In genomic region chr18:13051950-13052349, GRCh38 we compare ENCODE assay signal across 11 cellular contexts.
DNase-seq lines count a peak whose midpoint lies in the region; ATAC-seq and FAIRE-seq lines count a peak whose summit lies in the region.
"Had no signal": no experiment of that assay in that cellular context is flagged by ENCODE, and none has a peak within 500 bp of the region (broad histone marks: within the 10 kb centered on the region; RNA-seq: fewer than 3 reads in every experiment).

No MANE protein-coding gene starts in this region.

- POLR2A ChIA-PET in activated CD4-positive, alpha-beta memory T cell treated with anti-CD3 and anti-CD28 coated beads, Interleukin-2, amount 10 ng/mL, durations not matched to agents 7 days and 5 days (lab: Charles Lee), result interaction anchor here (0.9 to 2.1 kb wide), 2 partner anchors 12 to 61 kb away, joined by 3 to 4 read pairs; partner anchors contain the start of gene CEP192

- H3K36me3 Mint-ChIP-seq in activated naive CD4-positive, alpha-beta T cell treated with anti-CD3 and anti-CD28 coated beads, Interleukin-2, amount 10 ng/mL, durations not matched to agents 7 days and 5 days, result peaks cover 71% of the 10 kb centered on the region
- H3K36me3 Mint-ChIP-seq in activated CD4-positive, alpha-beta memory T cell treated with anti-CD3 and anti-CD28 coated beads, Interleukin-2, amount 10 ng/mL, durations not matched to agents 7 days and 5 days (ENCODE audit: low read depth), result peaks cover 79% of the 10 kb centered on the region

- H3K27me3 Mint-ChIP-seq in activated naive CD4-positive, alpha-beta T cell treated with anti-CD3 and anti-CD28 coated beads, Interleukin-2, amount 10 ng/mL, durations not matched to agents 7 days and 5 days, result no peaks in the 10 kb centered on the region
- no peaks in the 10 kb centered on the region for H3K27me3 Mint-ChIP-seq in activated CD4-positive, alpha-beta memory T cell treated with anti-CD3 and anti-CD28 coated beads, Interleukin-2, amount 10 ng/mL, durations not matched to agents 7 days and 5 days

- H3K9me3 Mint-ChIP-seq in activated naive CD4-positive, alpha-beta T cell treated with anti-CD3 and anti-CD28 coated beads, Interleukin-2, amount 10 ng/mL, durations not matched to agents 7 days and 5 days, result no peaks in the 10 kb centered on the region
- H3K9me3 Mint-ChIP-seq in activated CD4-positive, alpha-beta memory T cell treated with anti-CD3 and anti-CD28 coated beads, Interleukin-2, amount 10 ng/mL, durations not matched to agents 7 days and 5 days, result no peaks in the 10 kb centered on the region
- H3K9me3 Mint-ChIP-seq: mesothelial cell of epicardium had no signal

- peaks cover 11% of the 10 kb centered on the region for H3K4me1 Mint-ChIP-seq in activated naive CD4-positive, alpha-beta T cell treated with anti-CD3 and anti-CD28 coated beads, Interleukin-2, amount 10 ng/mL, durations not matched to agents 7 days and 5 days
- H3K4me1 Mint-ChIP-seq in activated CD4-positive, alpha-beta memory T cell treated with anti-CD3 and anti-CD28 coated beads, Interleukin-2, amount 10 ng/mL, durations not matched to agents 7 days and 5 days, result peaks cover 20% of the 10 kb centered on the region
- H3K4me1 Mint-ChIP-seq: mesothelial cell of epicardium had no signal

- peak; percentile 61 for FAIRE-seq in urothelium cell line (lab: Jason Lieb, UNC)

- CTCF ChIA-PET in activated naive CD4-positive, alpha-beta T cell treated with anti-CD3 and anti-CD28 coated beads, Interleukin-2, amount 10 ng/mL, durations not matched to agents 7 days and 5 days (lab: Charles Lee), result interaction anchor here (0.5 kb wide), 1 partner anchor 11 kb away, joined by 3 read pairs; no protein-coding TSS in a partner anchor
- CTCF ChIA-PET in activated CD4-positive, alpha-beta memory T cell treated with anti-CD3 and anti-CD28 coated beads, Interleukin-2, amount 10 ng/mL, durations not matched to agents 7 days and 5 days (lab: Charles Lee), result interaction anchor here (0.6 to 0.9 kb wide), 3 partner anchors 9 to 217 kb away, joined by 3 to 6 read pairs (median 5); no protein-coding TSS in a partner anchor

- no peak overlapping the region for H3K4me3 Mint-ChIP-seq in activated naive CD4-positive, alpha-beta T cell treated with anti-CD3 and anti-CD28 coated beads, Interleukin-2, amount 10 ng/mL, durations not matched to agents 7 days and 5 days
- no peak overlapping the region for H3K4me3 Mint-ChIP-seq in activated CD4-positive, alpha-beta memory T cell treated with anti-CD3 and anti-CD28 coated beads, Interleukin-2, amount 10 ng/mL, durations not matched to agents 7 days and 5 days
- H3K4me3 Mint-ChIP-seq: mesothelial cell of epicardium had no signal

- no peak for DNase-seq in activated naive CD4-positive, alpha-beta T cell treated with anti-CD3 and anti-CD28 coated beads, Interleukin-2, amount 10 ng/mL, durations not matched to agents 7 days and 5 days
- DNase-seq in activated naive CD4-positive, alpha-beta T cell treated with anti-CD3 and anti-CD28 coated beads, Interleukin-2, amount 50 U/mL, for 16 hours, result no peak
- peak; percentile 38 for DNase-seq in activated CD4-positive, alpha-beta memory T cell treated with anti-CD3 and anti-CD28 coated beads, Interleukin-2, amount 10 ng/mL, durations not matched to agents 7 days and 5 days
- DNase-seq in urothelium cell line (ENCODE audit: low spot score) (no peak), T-helper 9 cell (no peak), NCI-H187 (lab: John Stamatoyannopoulos, UW) (no peak)
- DNase-seq: NCI-H2107, tibial artery had no signal

- peak; percentile 73 for ATAC-seq in HG03565 (IDR thresholded peaks at IDR 0.05; ENCODE audit: unreplicated experiment)
- ATAC-seq in HG02571 (IDR thresholded peaks at IDR 0.05; ENCODE audit: unreplicated experiment), result no peak

- H3K27ac Mint-ChIP-seq in activated naive CD4-positive, alpha-beta T cell treated with anti-CD3 and anti-CD28 coated beads, Interleukin-2, amount 10 ng/mL, durations not matched to agents 7 days and 5 days, result peak overlapping the region; percentile 2
- H3K27ac Mint-ChIP-seq in activated CD4-positive, alpha-beta memory T cell treated with anti-CD3 and anti-CD28 coated beads, Interleukin-2, amount 10 ng/mL, durations not matched to agents 7 days and 5 days, result peak overlapping the region; percentile 60
- H3K27ac Mint-ChIP-seq: mesothelial cell of epicardium had no signal
